33 cellular contexts compared by ENCODE assay signal in the genomic region with DNA sequence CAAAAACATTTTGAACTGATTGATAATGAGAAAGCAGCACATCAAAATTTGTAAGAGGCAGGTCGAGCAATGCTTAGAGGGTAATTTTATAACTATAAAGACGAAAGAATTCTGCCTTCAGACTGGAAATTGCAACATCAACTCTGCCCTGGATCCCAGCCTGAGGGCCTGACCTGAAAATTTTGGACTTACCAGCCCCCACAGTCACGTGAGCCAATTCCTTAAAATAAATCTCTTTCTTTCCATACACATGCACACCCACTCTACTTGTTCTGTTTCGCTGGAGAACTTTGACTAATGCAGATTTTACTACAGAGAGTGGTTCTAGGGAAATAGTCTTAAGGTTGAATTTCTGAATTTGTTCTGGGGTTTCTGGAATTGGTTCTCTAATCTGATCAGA. TPM values are rescaled to one million over a fixed set of nuclear protein-coding genes. Genes with fewer than 3 reads are reported as not detected.
DNase-seq lines count a peak whose midpoint lies in the region; ATAC-seq and TF ChIP-seq lines count a peak whose summit lies in the region.
"Had no signal": no experiment of that assay in that cellular context is flagged by ENCODE, and none has a peak within 500 bp of the region (broad histone marks: within the 10 kb centered on the region; RNA-seq: fewer than 3 reads in every experiment).

No MANE protein-coding gene starts in this region.

- intact Hi-C loops in heart right ventricle (cut with DNase I) = no loop called here
- intact Hi-C loops in Right ventricle myocardium inferior (cut with DNase I) = no loop called here
- intact Hi-C loops in uterus (cut with DNase I; ENCODE audit: low total_unique reads) = no loop called here

- WGBS in heart right ventricle, 2 donors = 45 to 75% methylated on average over 4 of the region's 4 CpGs

- peak overlapping the region in 1 of 10 donors; percentile 13 for H3K27ac ChIP-seq in heart right ventricle
- H3K27ac ChIP-seq in uterus = no peak overlapping the region
- H3K27ac ChIP-seq: ascending aorta, colonic mucosa, foreskin keratinocyte, hepatocyte, pancreas, spleen, testis had no signal

- H3K4me3 ChIP-seq in heart right ventricle (no peak overlapping the region), uterus (no peak overlapping the region)
- H3K4me3 ChIP-seq: ascending aorta, colonic mucosa, GM23338, hepatocyte, pancreas, spleen, testis had no signal

- H3K36me3 ChIP-seq in heart right ventricle (no peaks in the 10 kb centered on the region), uterus (no peaks in the 10 kb centered on the region)
- H3K36me3 ChIP-seq: ascending aorta, colonic mucosa, pancreas, spleen had no signal

- peak; percentile 20 to 74 (median 57) for ATAC-seq in heart right ventricle
- no peak for ATAC-seq in Right ventricle myocardium inferior
- ATAC-seq: activated naive CD4-positive, alpha-beta T cell treated with anti-CD3 and anti-CD28 coated beads, Interleukin-2, amount 50 U/mL, for 72 hours; foreskin keratinocyte; GM23338; stimulated activated naive CD8-positive, alpha-beta T cell treated with anti-CD3 and anti-CD28 coated beads, Interleukin-15, Interleukin-2, amounts not matched to agents 100 U/mL and 50 U/mL, for 24 hours; T-cell had no signal

- H3K9me3 Mint-ChIP-seq in nephron = no peaks in the 10 kb centered on the region
- H3K9me3 Mint-ChIP-seq: activated B cell treated with CpG ODN at 0.5 μM for 24 hours; activated CD4-positive, alpha-beta T cell treated with anti-CD3 and anti-CD28 coated beads, Interleukin-2, amount 10 ng/mL, durations not matched to agents 7 days and 5 days; activated naive CD4-positive, alpha-beta T cell treated with anti-CD3 and anti-CD28 coated beads, Interleukin-2, amount 50 U/mL, for 72 hours; GM23338; T-cell had no signal

- TF ChIP-seq POLR2A in uterus (IDR thresholded peaks at IDR 0.05) = no peak

- no peaks in the 10 kb centered on the region for H3K36me3 Mint-ChIP-seq in nephron (ENCODE audit: low read depth)
- H3K36me3 Mint-ChIP-seq: activated naive CD4-positive, alpha-beta T cell treated with anti-CD3 and anti-CD28 coated beads, Interleukin-2, amount 50 U/mL, for 72 hours; CD4-positive, alpha-beta memory T cell; T-cell had no signal

- DNase-seq in heart right ventricle = peak in 1 of 2 donors; percentile 36
- DNase-seq in Right ventricle myocardium inferior (ENCODE audit: missing footprints) = no peak
- DNase-seq in fibroblast of peridontal ligament (ENCODE audit: extremely low read depth) = peak; percentile 2
- peak; percentile 39 to 72 for DNase-seq in uterus
- DNase-seq in NOMO-1 treated with dmso at 0.1 percent for 144 hours (lab: John Stamatoyannopoulos, UW; ENCODE audit: unreplicated experiment) = no peak
- DNase-seq in dermis blood vessel endothelial cell = no peak
- no peak for DNase-seq in NCI-H524 treated with DMSO at 0.1 percent for 48 hours (lab: John Stamatoyannopoulos, UW)
- DNase-seq: activated B cell treated with CpG ODN at 0.5 μM for 24 hours; activated CD4-positive, alpha-beta T cell treated with anti-CD3 and anti-CD28 coated beads, Interleukin-2, amount 10 ng/mL, durations not matched to agents 7 days and 5 days; activated effector memory CD4-positive, alpha-beta T cell treated with Interleukin-2 at 50 U/mL for 16 hours; activated T-cell treated with anti-CD3 and anti-CD28 coated beads, Interleukin-2, amount 50 U/mL, for 1 hour; CD4-positive, alpha-beta memory T cell; colonic mucosa; effector CD8-positive, alpha-beta T cell; foreskin keratinocyte; Karpas-422; NCI-H1436 treated with DMSO at 0.1 percent for 48 hours; NCI-H748 treated with DMSO at 0.1 percent for 48 hours; pancreas; spleen; stimulated activated CD4-positive, alpha-beta T cell treated with anti-CD3 and anti-CD28 coated beads, Interleukin-2, amount 100 ng/mL, for 24 hours; stimulated activated naive CD8-positive, alpha-beta T cell treated with anti-CD3 and anti-CD28 coated beads, Interleukin-15, Interleukin-2, amounts not matched to agents 100 U/mL and 50 U/mL, for 24 hours; T-cell; testis had no signal

- peak overlapping the region; percentile 13 to 73 (median 54) for H3K27ac Mint-ChIP-seq in nephron
- H3K27ac Mint-ChIP-seq: activated B cell treated with CpG ODN at 0.5 μM for 24 hours; activated CD4-positive, alpha-beta T cell treated with anti-CD3 and anti-CD28 coated beads, Interleukin-2, amount 10 ng/mL, durations not matched to agents 7 days and 5 days; activated naive CD4-positive, alpha-beta T cell treated with anti-CD3 and anti-CD28 coated beads, Interleukin-2, amount 50 U/mL, for 72 hours; CD4-positive, alpha-beta memory T cell; GM23338; T-cell had no signal

- TF ChIP-seq CTCF in heart right ventricle (IDR thresholded peaks at IDR 0.05) (no peak), nephron (IDR thresholded peaks at IDR 0.05; ENCODE audit: unreplicated experiment in 3 of 3) (no peak), uterus (IDR thresholded peaks at IDR 0.05) (no peak)

- H3K9me3 ChIP-seq in heart right ventricle (no peaks in the 10 kb centered on the region), uterus (no peaks in the 10 kb centered on the region)
- H3K9me3 ChIP-seq: ascending aorta, colonic mucosa, pancreas, spleen, testis had no signal

- H3K4me1 Mint-ChIP-seq in nephron = peaks cover 33% of the 10 kb centered on the region
- H3K4me1 Mint-ChIP-seq: activated B cell treated with CpG ODN at 0.5 μM for 24 hours; activated CD4-positive, alpha-beta T cell treated with anti-CD3 and anti-CD28 coated beads, Interleukin-2, amount 10 ng/mL, durations not matched to agents 7 days and 5 days; CD4-positive, alpha-beta memory T cell; GM23338; T-cell had no signal

- H3K27me3 Mint-ChIP-seq in nephron (ENCODE audit: low read depth) = peaks cover 11% of the 10 kb centered on the region

- H3K4me3 Mint-ChIP-seq in nephron = peak overlapping the region in 2 of 3 experiments; percentile 6 to 22
- H3K4me3 Mint-ChIP-seq: activated B cell treated with CpG ODN at 0.5 μM for 24 hours; activated CD4-positive, alpha-beta T cell treated with anti-CD3 and anti-CD28 coated beads, Interleukin-2, amount 10 ng/mL, durations not matched to agents 7 days and 5 days; CD4-positive, alpha-beta memory T cell; GM23338; T-cell had no signal

- H3K27me3 ChIP-seq in heart right ventricle = no peaks in the 10 kb centered on the region
- H3K27me3 ChIP-seq in uterus = no peaks in the 10 kb centered on the region
- H3K27me3 ChIP-seq: ascending aorta, colonic mucosa, pancreas, testis had no signal

- H3K4me1 ChIP-seq in heart right ventricle = peaks cover 0 to 21% (median 8%) of the 10 kb centered on the region in 9 donors
- peaks cover 3 to 4% of the 10 kb centered on the region in 2 donors for H3K4me1 ChIP-seq in uterus
- H3K4me1 ChIP-seq: colonic mucosa, foreskin keratinocyte, pancreas, testis had no signal

RNA-seq across cellular contexts. Expression of gene ACOXL, which starts 14.6 kb away (rescaled TPM):
- total RNA-seq in heart right ventricle = not detected
- polyA plus RNA-seq in heart right ventricle = not detected
- total RNA-seq in Right ventricle myocardium inferior = not detected
- under 1 TPM in 2 of 4 donors, not detected in 2; 0.18 to 0.41 TPM for total RNA-seq in uterus
- total RNA-seq in dermis blood vessel endothelial cell = 0.05 TPM in 1 of 2 replicates, not detected in the other
- total RNA-seq: ascending aorta; CD4-positive, alpha-beta memory T cell; Daoy; RPMI7951; SK-MEL-5 had no signal
- polyA plus RNA-seq: CD4-positive, alpha-beta memory T cell; neural cell had no signal

RNA-seq across cellular contexts. Expression of gene BUB1, which starts 39.9 kb away (rescaled TPM):
- total RNA-seq in heart right ventricle (1 to 10 TPM in 5 of 10 donors, under 1 TPM in 5; 0.12 to 4.5 (median 0.77) TPM), Right ventricle myocardium inferior (0.87 TPM), uterus (10 to 100 TPM in 1 of 4 donors, 1 to 10 TPM in 1, under 1 TPM in 1, not detected in 1; 0.67 to 29.0 (median 1.2) TPM), dermis blood vessel endothelial cell (14.5 and 62.7 TPM in 2 replicates)
- under 1 TPM; 0.15 to 0.20 TPM for polyA plus RNA-seq in heart right ventricle
- total RNA-seq: ascending aorta had no signal

Comparison
In these comparisons a context has a peak if more than half of its experiments do, and no peak if none do; other contexts are left out.
1. DNase-seq: peak in fibroblast of peridontal ligament (single experiment) and uterus (2 of 2); none in Right ventricle myocardium inferior (single experiment), NOMO-1 treated with dmso at 0.1 percent for 144 hours (single experiment), dermis blood vessel endothelial cell (single experiment) and NCI-H524 treated with DMSO at 0.1 percent for 48 hours (single experiment).